In the genomic region with DNA sequence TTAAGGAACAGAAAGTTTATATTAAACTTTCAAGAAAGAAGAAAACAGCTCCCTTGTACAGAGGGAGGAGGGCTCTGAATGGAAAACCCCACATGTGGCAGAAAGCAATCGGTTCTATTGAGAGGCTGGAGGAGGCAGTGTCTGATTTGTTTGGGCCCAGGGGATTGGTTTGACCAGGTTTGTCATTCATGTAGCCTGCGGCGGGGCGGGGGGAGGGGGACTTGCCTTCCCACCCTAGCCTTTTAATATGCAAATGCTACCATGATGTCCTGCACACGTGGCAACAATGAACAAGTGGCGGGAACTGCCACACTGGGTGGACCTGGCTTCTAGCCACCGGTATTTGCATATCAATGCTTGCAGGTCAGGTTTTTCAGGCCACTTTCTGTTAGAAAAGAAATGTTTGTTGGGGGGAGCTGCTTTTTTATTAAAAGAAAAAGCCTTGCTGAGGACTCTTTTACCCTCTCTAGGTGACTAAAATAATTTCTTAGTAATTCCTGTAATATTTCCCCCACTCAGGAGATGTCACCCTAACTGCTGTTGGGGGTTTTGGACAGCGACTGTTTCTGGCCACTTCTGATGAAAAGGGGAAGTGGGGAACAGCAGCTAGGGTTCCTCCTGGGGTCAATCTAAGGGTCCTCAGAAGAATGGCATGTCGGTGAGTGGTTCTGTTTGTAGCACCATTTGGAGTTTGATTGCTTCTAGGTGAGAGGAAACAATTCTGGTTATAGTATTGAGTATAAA, we compare ENCODE assay signal across 26 cellular contexts.
DNase-seq lines count a peak whose midpoint lies in the region; ATAC-seq, FAIRE-seq and TF ChIP-seq lines count a peak whose summit lies in the region.
"Had no signal": no experiment of that assay in that cellular context is flagged by ENCODE, and none has a peak within 500 bp of the region (broad histone marks: within the 10 kb centered on the region; RNA-seq: fewer than 3 reads in every experiment).

No MANE protein-coding gene starts in this region.

- no peak overlapping the region for H2AK5ac ChIP-seq in mesendoderm (ENCODE audit: low read length)

- no peak overlapping the region for H3K4ac ChIP-seq in mesendoderm (ENCODE audit: low read depth, low read length)

- H3K27me3 Mint-ChIP-seq in GM23338 (ENCODE audit: insufficient read depth, low read depth, poor library complexity), result peaks cover 5% of the 10 kb centered on the region
- no peaks in the 10 kb centered on the region for H3K27me3 Mint-ChIP-seq in activated CD4-positive, alpha-beta T cell treated with anti-CD3 and anti-CD28 coated beads, Interleukin-2, amount 10 ng/mL, durations not matched to agents 24 days and 14 days
- H3K27me3 Mint-ChIP-seq: activated B cell treated with CpG ODN at 0.5 μM for 24 hours; activated CD4-positive, alpha-beta memory T cell treated with anti-CD3 and anti-CD28 coated beads for 36 hours; CD4-positive, alpha-beta T cell; stimulated activated naive CD8-positive, alpha-beta T cell treated with anti-CD3 and anti-CD28 coated beads, Interleukin-15, Interleukin-2, amounts not matched to agents 100 ng/mL and 50 ng/mL, for 24 hours had no signal

- no peak for TF ChIP-seq POLR2A in GM12878 (IDR thresholded peaks at IDR 0.05; ENCODE audit: low read depth, low read length)

- intact Hi-C loops in GM12878 (cut with micrococcal nuclease; ENCODE audit: unreplicated experiment), result no loop called here
- intact Hi-C loops in activated CD4-positive, alpha-beta T cell treated with anti-CD3 and anti-CD28 coated beads, Interleukin-2, amount 10 ng/mL, durations not matched to agents 24 days and 14 days (cut with micrococcal nuclease), result no loop called here

- no peak for TF ChIP-seq RAD21 in GM12878 (IDR thresholded peaks at IDR 0.05; ENCODE audit: insufficient read depth, low read depth, low read length)

- POLR2A ChIA-PET in GM12878 (lab: Charles Lee), result no interaction called here

- H3K4me2 ChIP-seq in GM23338 (peak overlapping the region; percentile 39), GM12878 (ENCODE audit: control insufficient read depth, insufficient read depth) (no peak overlapping the region), mesendoderm (ENCODE audit: low read length) (no peak overlapping the region)

- DNase-seq in GM23338 (ENCODE audit: low spot score), result peak; percentile 96
- DNase-seq in NAMALWA (ENCODE audit: low spot score), result peak; percentile 10
- DNase-seq in GM12878 (ENCODE audit: low read depth, low spot score), result no peak
- peak; percentile 90 for DNase-seq in mesendoderm
- DNase-seq in activated CD4-positive, alpha-beta T cell treated with anti-CD3 and anti-CD28 coated beads, Interleukin-2, amount 10 ng/mL, durations not matched to agents 24 days and 14 days, result no peak
- DNase-seq in D721Med (ENCODE audit: insufficient read length, low spot score), result no peak
- DNase-seq: activated B cell treated with CpG ODN at 0.5 μM for 24 hours; activated CD4-positive, alpha-beta memory T cell treated with anti-CD3 and anti-CD28 coated beads for 36 hours; activated gamma-delta T cell; activated T-cell treated with anti-CD3 and anti-CD28 coated beads for 4 hours; CD4-positive, alpha-beta T cell; colonic mucosa; DMS79; kidney; lower lobe of right lung; NCI-H1105 treated with DMSO at 0.1 percent for 48 hours; NCI-H2081; NCI-H510A; PC-3; SHP77 treated with DMSO at 0.1 percent for 48 hours; small intestine; stimulated activated CD4-positive, alpha-beta T cell treated with anti-CD3 and anti-CD28 coated beads, Interleukin-4, amount 100 ng/mL, for 1 hour had no signal

- peaks cover 35% of the 10 kb centered on the region for H3K36me3 Mint-ChIP-seq in GM23338 (ENCODE audit: low read depth)
- H3K36me3 Mint-ChIP-seq in activated CD4-positive, alpha-beta T cell treated with anti-CD3 and anti-CD28 coated beads, Interleukin-2, amount 10 ng/mL, durations not matched to agents 24 days and 14 days (ENCODE audit: low read depth), result no peaks in the 10 kb centered on the region
- H3K36me3 Mint-ChIP-seq: activated CD4-positive, alpha-beta memory T cell treated with anti-CD3 and anti-CD28 coated beads for 36 hours had no signal

- H3K27ac Mint-ChIP-seq in GM23338, result peak overlapping the region; percentile 94
- no peak overlapping the region for H3K27ac Mint-ChIP-seq in activated CD4-positive, alpha-beta T cell treated with anti-CD3 and anti-CD28 coated beads, Interleukin-2, amount 10 ng/mL, durations not matched to agents 24 days and 14 days
- H3K27ac Mint-ChIP-seq: activated B cell treated with CpG ODN at 0.5 μM for 24 hours; activated CD4-positive, alpha-beta memory T cell treated with anti-CD3 and anti-CD28 coated beads for 36 hours; CD4-positive, alpha-beta T cell; stimulated activated naive CD8-positive, alpha-beta T cell treated with anti-CD3 and anti-CD28 coated beads, Interleukin-15, Interleukin-2, amounts not matched to agents 100 ng/mL and 50 ng/mL, for 24 hours had no signal

- 0 out of 2 replicates have a peak, but pooled peaks cover 11% of the 10 kb centered on the region for H3K9me2 ChIP-seq in GM23338 (ENCODE audit: insufficient read depth)

- peak overlapping the region; percentile 12; the same call in 2 of the 3 replicates for H3K4me3 Mint-ChIP-seq in GM23338
- H3K4me3 Mint-ChIP-seq in activated CD4-positive, alpha-beta T cell treated with anti-CD3 and anti-CD28 coated beads, Interleukin-2, amount 10 ng/mL, durations not matched to agents 24 days and 14 days, result no peak overlapping the region
- H3K4me3 Mint-ChIP-seq: activated B cell treated with CpG ODN at 0.5 μM for 24 hours; activated CD4-positive, alpha-beta memory T cell treated with anti-CD3 and anti-CD28 coated beads for 36 hours; CD4-positive, alpha-beta T cell; stimulated activated naive CD8-positive, alpha-beta T cell treated with anti-CD3 and anti-CD28 coated beads, Interleukin-15, Interleukin-2, amounts not matched to agents 100 ng/mL and 50 ng/mL, for 24 hours had no signal

- H3K4me1 ChIP-seq in GM23338 (ENCODE audit: insufficient read depth), result peaks cover 15% of the 10 kb centered on the region
- H3K4me1 ChIP-seq in GM12878 (ENCODE audit: control insufficient read depth, insufficient read depth, low read length), result no peaks in the 10 kb centered on the region
- no peaks in the 10 kb centered on the region for H3K4me1 ChIP-seq in mesendoderm (ENCODE audit: control insufficient read depth, low read depth, low read length)
- H3K4me1 ChIP-seq: breast epithelium, colonic mucosa, lower lobe of right lung, tibial nerve had no signal

- no peak overlapping the region for H3K18ac ChIP-seq in mesendoderm (ENCODE audit: low read length)

- H3K79me2 ChIP-seq in GM23338 (replicated peaks; ENCODE audit: insufficient read depth) (no peaks in the 10 kb centered on the region), GM12878 (ENCODE audit: control insufficient read depth, insufficient read depth, low read length) (no peaks in the 10 kb centered on the region), mesendoderm (ENCODE audit: control insufficient read depth, insufficient read depth, low read length) (no peaks in the 10 kb centered on the region)

- H3K27ac ChIP-seq in GM23338 (ENCODE audit: low read depth) (peak overlapping the region; percentile 90), GM12878 (ENCODE audit: control insufficient read depth, insufficient read depth) (no peak overlapping the region), mesendoderm (ENCODE audit: low read depth, low read length) (no peak overlapping the region)
- H3K27ac ChIP-seq: breast epithelium, colonic mucosa, lower lobe of right lung, tibial nerve had no signal

- FAIRE-seq in GM12878 (lab: Jason Lieb, UNC), result no peak
- no peak for FAIRE-seq in D721Med (lab: Jason Lieb, UNC)
- FAIRE-seq: kidney, small intestine had no signal

- H2BK15ac ChIP-seq in mesendoderm (replicated peaks; ENCODE audit: low read depth), result no peak overlapping the region

- H2AFZ ChIP-seq in GM23338, result no peak overlapping the region
- no peak overlapping the region for H2AFZ ChIP-seq in GM12878 (ENCODE audit: control insufficient read depth, low read depth, low read length)

- no peak overlapping the region for H3K4me3 ChIP-seq in GM23338
- no peak overlapping the region for H3K4me3 ChIP-seq in GM12878
- H3K4me3 ChIP-seq in mesendoderm (ENCODE audit: low read length), result no peak overlapping the region
- H3K4me3 ChIP-seq: breast epithelium, colonic mucosa, lower lobe of right lung, tibial nerve had no signal

- in situ Hi-C loops in GM12878 (cut with MboI), result no loop called here

- H2BK5ac ChIP-seq in mesendoderm (ENCODE audit: low read length), result no peak overlapping the region

- H3K27me3 ChIP-seq in GM23338 (ENCODE audit: insufficient read depth), result no peaks in the 10 kb centered on the region
- no peaks in the 10 kb centered on the region for H3K27me3 ChIP-seq in GM12878 (replicated peaks in 1 of 2; ENCODE audit: control insufficient read depth in 2 of 2, insufficient read depth in 2 of 2, low read length in 1 of 2)
- no peaks in the 10 kb centered on the region for H3K27me3 ChIP-seq in mesendoderm (ENCODE audit: insufficient read depth, low read length, poor library complexity)
- H3K27me3 ChIP-seq: breast epithelium, colonic mucosa, tibial nerve had no signal

- no peak overlapping the region for H4K5ac ChIP-seq in mesendoderm (ENCODE audit: low read length)

- H3K79me1 ChIP-seq in mesendoderm (ENCODE audit: low read length), result no peaks in the 10 kb centered on the region

- no peaks in the 10 kb centered on the region for H3F3A ChIP-seq in GM23338 (replicated peaks; ENCODE audit: low read depth)

- RAD21 ChIA-PET in GM12878 (lab: Charles Lee; ENCODE audit: unreplicated experiment), result interaction anchor here (1.1 kb wide), 1 partner anchor 81 kb away, joined by 3 read pairs; no protein-coding TSS in a partner anchor

- no peak overlapping the region for H3K23ac ChIP-seq in mesendoderm (ENCODE audit: low read length)

- WGBS in GM12878 (ENCODE audit: insufficient coverage, insufficient replicate concordance, low lambda C conversion rate, missing lambda C conversion rate), result 29% methylated on average over 9 of the region's 9 CpGs
- no CpG with 5 or more reads among the region's 9 CpGs for WGBS in mesendoderm (ENCODE audit: extremely low coverage, insufficient coverage, low lambda C conversion rate)

- no peak overlapping the region for H3K9ac ChIP-seq in GM12878 (ENCODE audit: control insufficient read depth, insufficient read depth, low read length)
- H3K9ac ChIP-seq in mesendoderm (ENCODE audit: low read length), result no peak overlapping the region

- H3K36me3 ChIP-seq in GM23338 (ENCODE audit: insufficient read depth) (no peaks in the 10 kb centered on the region), GM12878 (ENCODE audit: control insufficient read depth in 2 of 2, insufficient read depth in 2 of 2, low read length in 1 of 2) (no peaks in the 10 kb centered on the region), mesendoderm (ENCODE audit: control insufficient read depth, insufficient read depth, low read length) (no peaks in the 10 kb centered on the region)
- H3K36me3 ChIP-seq: breast epithelium, colonic mucosa, lower lobe of right lung, tibial nerve had no signal

- no peak overlapping the region for H3K56ac ChIP-seq in mesendoderm (ENCODE audit: low read length)

- TF ChIP-seq CTCF in GM23338 (conservative IDR thresholded peaks at IDR 0.05; ENCODE audit: low read depth in 2 of 2) (no peak; a peak in 1 of 4 replicates), GM12878 (IDR thresholded peaks at IDR 0.05 in 2 of 3, conservative IDR thresholded peaks at IDR 0.05 in 1 of 3; ENCODE audit: control insufficient read depth in 2 of 3, extremely low read depth in 1 of 3, insufficient read depth in 1 of 3, low read depth in 3 of 3, low read length in 3 of 3) (no peak), D721Med (IDR thresholded peaks at IDR 0.05; ENCODE audit: insufficient read depth, missing control alignments) (no peak)

- SMC1A ChIA-PET in GM12878 (lab: Charles Lee; ENCODE audit: uncharacterized antibody, unreplicated experiment), result no interaction called here

- CTCF ChIA-PET in GM12878 (lab: Yijun Ruan, JAX), result no interaction called here

- TF ChIP-seq EP300 in GM12878 (IDR thresholded peaks at IDR 0.05; ENCODE audit: borderline replicate concordance in 1 of 2, control insufficient read depth in 1 of 2, low read depth in 2 of 2, low read length in 2 of 2), result no peak

- no peak overlapping the region for H2BK120ac ChIP-seq in mesendoderm (ENCODE audit: low read depth, low read length)

- H3K4me1 Mint-ChIP-seq in GM23338, result peaks cover 23% of the 10 kb centered on the region
- H3K4me1 Mint-ChIP-seq in activated CD4-positive, alpha-beta T cell treated with anti-CD3 and anti-CD28 coated beads, Interleukin-2, amount 10 ng/mL, durations not matched to agents 24 days and 14 days, result no peaks in the 10 kb centered on the region
- H3K4me1 Mint-ChIP-seq: activated B cell treated with CpG ODN at 0.5 μM for 24 hours had no signal

- no peaks in the 10 kb centered on the region; the same call in 2 of the 3 replicates for H3K9me3 ChIP-seq in GM12878 (replicated peaks; ENCODE audit: control insufficient read depth, insufficient read depth, low read length)
- H3K9me3 ChIP-seq: colonic mucosa, tibial nerve had no signal

- no peak overlapping the region for H4K8ac ChIP-seq in mesendoderm (ENCODE audit: low read depth, low read length)

- H4K20me1 ChIP-seq in GM23338 (replicated peaks; ENCODE audit: insufficient read depth), result no peaks in the 10 kb centered on the region
- no peaks in the 10 kb centered on the region for H4K20me1 ChIP-seq in GM12878 (ENCODE audit: control insufficient read depth, insufficient read depth)

- ATAC-seq in GM23338 (peak; percentile 97), GM12878 (peak; percentile 76), HG03139 (IDR thresholded peaks at IDR 0.05; ENCODE audit: unreplicated experiment) (no peak)
- ATAC-seq: lower lobe of right lung, PC-3 had no signal

- H3K9me3 Mint-ChIP-seq in GM23338, result peaks cover 20% of the 10 kb centered on the region
- no peaks in the 10 kb centered on the region for H3K9me3 Mint-ChIP-seq in activated CD4-positive, alpha-beta T cell treated with anti-CD3 and anti-CD28 coated beads, Interleukin-2, amount 10 ng/mL, durations not matched to agents 24 days and 14 days
- H3K9me3 Mint-ChIP-seq: activated CD4-positive, alpha-beta memory T cell treated with anti-CD3 and anti-CD28 coated beads for 36 hours had no signal

- BruUV-seq in GM12878 (replicated peaks; lab: Mats Ljungman, UMichigan), result no TSS peak

Comparison
In these comparisons a context has a peak if more than half of its experiments do, and no peak if none do; other contexts are left out.
1. DNase-seq: peak in GM23338 (single experiment), NAMALWA (single experiment) and mesendoderm (single experiment); none in GM12878 (single experiment), activated CD4-positive, alpha-beta T cell treated with anti-CD3 and anti-CD28 coated beads, Interleukin-2, amount 10 ng/mL, durations not matched to agents 24 days and 14 days (single experiment) and D721Med (single experiment).